Comparison of ENCODE assay signal across 27 cellular contexts in the genomic region with DNA sequence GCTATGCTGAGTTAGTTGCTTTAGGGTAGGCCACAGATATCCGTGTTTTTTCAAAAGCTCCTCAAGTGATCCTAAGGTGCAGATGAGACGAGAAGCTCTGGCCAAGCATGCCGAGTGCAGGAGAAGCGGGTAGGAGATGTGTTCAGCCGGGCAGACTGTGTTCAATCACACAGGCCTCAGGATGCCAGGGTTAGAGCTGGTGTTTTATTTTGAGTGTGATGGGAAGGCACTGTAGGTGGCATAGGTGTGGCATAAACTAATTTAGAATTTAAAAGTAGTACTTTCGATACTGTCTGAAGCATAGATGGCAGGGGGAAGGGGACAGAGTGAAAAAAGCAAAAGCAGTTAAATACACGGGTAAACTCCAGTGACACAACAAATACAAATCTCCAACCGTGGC.
"Had no signal": no experiment of that assay in that cellular context is flagged by ENCODE, and none has a peak within 500 bp of the region (broad histone marks: within the 10 kb centered on the region; RNA-seq: fewer than 3 reads in every experiment).

No MANE protein-coding gene starts in this region.

- H3K27me3 Mint-ChIP-seq: stimulated activated naive CD8-positive, alpha-beta T cell treated with anti-CD3 and anti-CD28 coated beads, Interleukin-15, Interleukin-2, amounts not matched to agents 100 ng/mL and 50 ng/mL, for 24 hours had no signal

- H3K4me3 ChIP-seq: neural progenitor cell, ovary, psoas muscle, right lobe of liver, sigmoid colon, stomach, thoracic aorta, thyroid gland, tibial nerve, upper lobe of left lung, vagina had no signal

- H3K9ac ChIP-seq: neural progenitor cell, parathyroid adenoma had no signal

- H3K4me2 ChIP-seq: neural progenitor cell had no signal

- H3K27ac Mint-ChIP-seq: nephron; neural progenitor cell; progenitor cell of endocrine pancreas; stimulated activated effector memory CD8-positive, alpha-beta T cell treated with anti-CD3 and anti-CD28 coated beads, Interleukin-12 subunit alpha, Interleukin-12 subunit beta, amount 100 ng/mL, for 72 hours; stimulated activated naive B cell treated with anti-CD40 and anti-IgM and Interleukin-4, amounts not matched to agents 10 μg/mL and 1 μg/mL and 100 μg/mL, for 72 hours; stimulated activated naive CD8-positive, alpha-beta T cell treated with anti-CD3 and anti-CD28 coated beads, Interleukin-15, Interleukin-2, amounts not matched to agents 100 ng/mL and 50 ng/mL, for 24 hours had no signal

- H3K27ac ChIP-seq: neural progenitor cell, ovary, parathyroid adenoma, psoas muscle, right lobe of liver, sigmoid colon, stomach, thoracic aorta, thyroid gland, tibial nerve, upper lobe of left lung, vagina had no signal

- H3K4me1 Mint-ChIP-seq: nephron; neural progenitor cell; stimulated activated effector memory CD8-positive, alpha-beta T cell treated with anti-CD3 and anti-CD28 coated beads, Interleukin-12 subunit alpha, Interleukin-12 subunit beta, amount 100 ng/mL, for 72 hours; stimulated activated naive B cell treated with anti-CD40 and anti-IgM and Interleukin-4, amounts not matched to agents 10 μg/mL and 1 μg/mL and 100 μg/mL, for 72 hours had no signal

- H3K36me3 Mint-ChIP-seq: neural progenitor cell; stimulated activated effector memory CD8-positive, alpha-beta T cell treated with anti-CD3 and anti-CD28 coated beads, Interleukin-12 subunit alpha, Interleukin-12 subunit beta, amount 100 ng/mL, for 72 hours; stimulated activated naive B cell treated with anti-CD40 and anti-IgM and Interleukin-4, amounts not matched to agents 10 μg/mL and 1 μg/mL and 100 μg/mL, for 72 hours had no signal

- H3K4me3 Mint-ChIP-seq: nephron; neural progenitor cell; stimulated activated effector memory CD8-positive, alpha-beta T cell treated with anti-CD3 and anti-CD28 coated beads, Interleukin-12 subunit alpha, Interleukin-12 subunit beta, amount 100 ng/mL, for 72 hours; stimulated activated naive B cell treated with anti-CD40 and anti-IgM and Interleukin-4, amounts not matched to agents 10 μg/mL and 1 μg/mL and 100 μg/mL, for 72 hours; stimulated activated naive CD8-positive, alpha-beta T cell treated with anti-CD3 and anti-CD28 coated beads, Interleukin-15, Interleukin-2, amounts not matched to agents 100 ng/mL and 50 ng/mL, for 24 hours had no signal

- H3K9me3 Mint-ChIP-seq: nephron; neural progenitor cell; stimulated activated effector memory CD8-positive, alpha-beta T cell treated with anti-CD3 and anti-CD28 coated beads, Interleukin-12 subunit alpha, Interleukin-12 subunit beta, amount 100 ng/mL, for 72 hours; stimulated activated naive B cell treated with anti-CD40 and anti-IgM and Interleukin-4, amounts not matched to agents 10 μg/mL and 1 μg/mL and 100 μg/mL, for 72 hours; stimulated activated naive CD8-positive, alpha-beta T cell treated with anti-CD3 and anti-CD28 coated beads, Interleukin-15, Interleukin-2, amounts not matched to agents 100 ng/mL and 50 ng/mL, for 24 hours had no signal

- H3K36me3 ChIP-seq: neural progenitor cell, ovary, sigmoid colon, stomach, thoracic aorta, thyroid gland, tibial nerve, vagina had no signal

- H3K79me2 ChIP-seq: parathyroid adenoma had no signal

- H3K27me3 ChIP-seq: neural progenitor cell, ovary, right lobe of liver, sigmoid colon, stomach, thyroid gland, tibial nerve, upper lobe of left lung, vagina had no signal

- H2AFZ ChIP-seq: neural progenitor cell, parathyroid adenoma had no signal

- H3K9me3 ChIP-seq: ovary, psoas muscle, right lobe of liver, sigmoid colon, stomach, thoracic aorta, thyroid gland, tibial nerve, upper lobe of left lung, vagina had no signal

- H3K4me1 ChIP-seq: parathyroid adenoma, psoas muscle, right lobe of liver, stomach, thyroid gland, upper lobe of left lung, vagina had no signal

- ATAC-seq: psoas muscle; right cardiac atrium; right lobe of liver; stimulated activated effector memory CD8-positive, alpha-beta T cell treated with anti-CD3 and anti-CD28 coated beads, Interleukin-12 subunit alpha, Interleukin-12 subunit beta, amount 100 ng/mL, for 72 hours; stimulated activated naive B cell treated with anti-CD40 and anti-IgM and Interleukin-4, amounts not matched to agents 10 μg/mL and 1 μg/mL and 100 μg/mL, for 72 hours had no signal

- DNase-seq: occipital lobe; ovary; posterior cingulate gyrus; psoas muscle; right cardiac atrium; right lobe of liver; sigmoid colon; small intestine; stimulated activated CD4-positive, alpha-beta T cell treated with anti-CD3 and anti-CD28 coated beads, Interleukin-15, amount 100 ng/mL, for 24 hours; stimulated activated CD4-positive, alpha-beta T cell treated with anti-CD3 and anti-CD28 coated beads, Interleukin-2, amount 100 ng/mL, for 24 hours; stimulated activated CD4-positive, alpha-beta T cell treated with anti-CD3 and anti-CD28 coated beads, Interleukin-2, amount 100 ng/mL, for 48 hours; stimulated activated CD4-positive, alpha-beta T cell treated with anti-CD3 and anti-CD28 coated beads, Interleukin-4, amount 100 ng/mL, for 24 hours; stimulated activated naive B cell treated with anti-CD40 and anti-IgM and Interleukin-4, amounts not matched to agents 10 μg/mL and 1 μg/mL and 100 μg/mL, for 72 hours; stimulated activated naive CD4-positive, alpha-beta T cell treated with Interleukin-2 at 50 U/mL for 16 hours; stomach; thyroid gland; trophoblast cell; upper lobe of left lung had no signal
